Comparison of ENCODE assay signal across 8 cellular contexts in the genomic region with DNA sequence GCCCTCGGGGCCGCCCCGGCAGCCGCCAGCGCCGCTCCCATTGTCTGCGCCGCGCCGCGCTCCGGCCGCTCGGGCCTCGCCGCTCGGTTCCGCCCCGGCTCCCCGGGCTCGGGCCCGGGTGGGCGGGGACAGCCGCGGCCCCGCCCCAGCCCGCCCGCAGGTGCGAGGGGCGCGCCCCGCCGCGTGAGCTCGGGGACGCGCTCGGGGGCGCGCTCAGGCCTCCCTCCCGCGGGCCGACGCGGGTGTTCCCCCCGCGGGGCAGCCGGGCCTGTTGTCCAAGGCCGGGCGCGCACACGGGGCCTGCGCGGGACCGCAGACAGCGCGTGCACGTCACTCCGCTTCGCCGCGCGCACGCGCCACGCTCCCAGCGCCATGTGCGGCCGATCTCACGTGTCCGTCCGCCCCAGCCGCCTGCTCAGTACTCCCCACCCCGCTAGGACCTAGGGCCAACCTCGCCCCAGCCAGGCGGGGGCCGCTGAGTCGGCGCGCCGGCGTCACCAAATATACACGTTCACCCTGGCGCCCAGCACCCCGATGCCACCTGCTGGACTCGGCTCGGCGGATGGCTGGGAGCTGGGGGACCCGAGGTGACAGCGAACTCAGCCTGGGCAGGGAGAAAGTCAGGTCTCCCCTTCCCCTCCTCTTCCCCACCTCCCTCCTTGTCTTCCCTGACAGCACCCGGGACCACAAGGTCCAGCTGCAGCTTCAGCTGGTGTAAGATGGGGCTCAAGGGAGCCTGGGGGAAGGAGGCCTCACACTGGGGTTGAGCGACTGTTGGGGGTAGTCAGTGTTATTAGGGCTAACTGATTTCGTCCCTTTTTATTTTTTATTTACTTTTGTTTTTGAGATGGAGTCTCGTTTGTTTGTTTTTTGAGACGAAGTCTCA. TPM values are rescaled to one million over a fixed set of nuclear protein-coding genes. Genes with fewer than 3 reads are reported as not detected.
DNase-seq lines count a peak whose midpoint lies in the region; ATAC-seq lines count a peak whose summit lies in the region.

No MANE protein-coding gene starts in this region.

- CTCF ChIA-PET in CD4-positive, alpha-beta memory T cell (lab: Charles Lee; ENCODE audit: partially characterized antibody): interaction anchor here (0.9 to 19.9 kb wide), 8 partner anchors 10 to 204 kb away, joined by 3 to 596 read pairs (median 6); a partner anchor contains a TSS

- peak overlapping the region in 1 of 2 donors; percentile 67 for H3K4me3 ChIP-seq in CD4-positive, alpha-beta memory T cell (ENCODE audit: low read length in 2 of 2)
- H3K4me3 ChIP-seq in ectodermal cell (ENCODE audit: insufficient read depth, low read depth, low read length): peak overlapping the region; percentile 80

- intact Hi-C loops in CD4-positive, alpha-beta memory T cell (cut with micrococcal nuclease): loop anchor here (1.0 kb wide), 1 partner anchor 28 kb away; a partner anchor contains a TSS

- peak; percentile 68 for ATAC-seq in GM19324 (IDR thresholded peaks at IDR 0.05; ENCODE audit: low FRiP score, unreplicated experiment)
- ATAC-seq in HG03442 (IDR thresholded peaks at IDR 0.05; ENCODE audit: unreplicated experiment): peak; percentile 66

- no peaks in the 10 kb centered on the region for H3K9me3 ChIP-seq in CD4-positive, alpha-beta memory T cell (ENCODE audit: control insufficient read depth in 1 of 2, low read length in 2 of 2)
- H3K9me3 ChIP-seq in ectodermal cell (ENCODE audit: control insufficient read depth, low read length): no peaks in the 10 kb centered on the region

- POLR2A ChIA-PET in CD4-positive, alpha-beta memory T cell (lab: Charles Lee; ENCODE audit: partially characterized antibody): interaction anchor here (0.9 to 13.6 kb wide), 7 partner anchors 18 to 206 kb away, joined by 3 to 424 read pairs (median 5); a partner anchor contains a TSS

- H3K4me1 ChIP-seq in CD4-positive, alpha-beta memory T cell (ENCODE audit: insufficient read depth, low read length): peaks cover 43% of the 10 kb centered on the region
- H3K4me1 ChIP-seq in ectodermal cell (ENCODE audit: control insufficient read depth, insufficient read depth, low read length): peaks cover 14% of the 10 kb centered on the region

- peak; percentile 78 to 89 (median 81) for DNase-seq in CD4-positive, alpha-beta memory T cell
- DNase-seq in NCI-H69 (lab: John Stamatoyannopoulos, UW): peak; percentile 98
- peak; percentile 83 to 87 for DNase-seq in activated CD4-positive, alpha-beta T cell treated with anti-CD3 and anti-CD28 coated beads, Interleukin-2, amount 50 U/mL, for 48 hours
- peak; percentile 92 to 97 for DNase-seq in lung microvascular endothelial cell (ENCODE audit: low read depth in 2 of 2)
- DNase-seq in stimulated activated CD4-positive, alpha-beta T cell treated with anti-CD3 and anti-CD28 coated beads, TNF-alpha, amount 100 ng/mL, for 48 hours (ENCODE audit: low read depth in 3 of 3): peak; percentile 68 to 77 (median 74)

- 3% methylated on average over 94 to 95 of the region's 95 CpGs for WGBS in ectodermal cell, 2 experiments

- peaks cover 0 to 11% of the 10 kb centered on the region in 2 donors for H3K36me3 Mint-ChIP-seq in CD4-positive, alpha-beta memory T cell

- peak overlapping the region; percentile 60 to 86 (median 80) for H3K4me3 Mint-ChIP-seq in CD4-positive, alpha-beta memory T cell

- H3K27ac ChIP-seq in CD4-positive, alpha-beta memory T cell (ENCODE audit: low read depth, low read length): peak overlapping the region; percentile 90
- peak overlapping the region; percentile 2 for H3K27ac ChIP-seq in ectodermal cell (ENCODE audit: insufficient read depth, low read depth, low read length, poor library complexity, severe bottlenecking)

- no peaks in the 10 kb centered on the region for H3K9me3 Mint-ChIP-seq in CD4-positive, alpha-beta memory T cell

- peaks cover 14 to 44% (median 32%) of the 10 kb centered on the region in 4 donors for H3K4me1 Mint-ChIP-seq in CD4-positive, alpha-beta memory T cell

- H3K27ac Mint-ChIP-seq in CD4-positive, alpha-beta memory T cell: peak overlapping the region; percentile 81 to 90 (median 86)

- H3K36me3 ChIP-seq in CD4-positive, alpha-beta memory T cell (ENCODE audit: insufficient read depth, low read length): peaks cover 4% of the 10 kb centered on the region
- H3K36me3 ChIP-seq in ectodermal cell (ENCODE audit: control insufficient read depth, insufficient read depth, low read length): no peaks in the 10 kb centered on the region

- no peaks in the 10 kb centered on the region for H3K27me3 ChIP-seq in CD4-positive, alpha-beta memory T cell (ENCODE audit: insufficient read depth, low read length)
- H3K27me3 ChIP-seq in ectodermal cell (ENCODE audit: control insufficient read depth, insufficient read depth, low read length, poor library complexity, severe bottlenecking): no peaks in the 10 kb centered on the region

- no peaks in the 10 kb centered on the region for H3K27me3 Mint-ChIP-seq in CD4-positive, alpha-beta memory T cell

RNA-seq across cellular contexts. Expression of a gene that starts 14.3 kb away (rescaled TPM):
- total RNA-seq in CD4-positive, alpha-beta memory T cell: 1 to 10 TPM; 3.6 to 6.3 TPM
- polyA plus RNA-seq in CD4-positive, alpha-beta memory T cell: under 1 TPM; 0.16 to 0.50 TPM
- polyA plus RNA-seq in ectodermal cell (2013, experiment 1 of 4): 2.1 TPM
- polyA plus RNA-seq in ectodermal cell (2013, experiment 2 of 4): 2.2 TPM
- polyA plus RNA-seq in ectodermal cell (2013, experiment 3 of 4): 1.5 TPM
- polyA plus RNA-seq in ectodermal cell (2013, experiment 4 of 4): 2.8 TPM
- total RNA-seq in lung microvascular endothelial cell: 19.4 and 27.8 TPM in 2 replicates

RNA-seq across cellular contexts. Expression of a gene that starts 28.3 kb away (rescaled TPM):
- 100 to 1,000 TPM; 123 to 131 TPM for total RNA-seq in CD4-positive, alpha-beta memory T cell
- polyA plus RNA-seq in CD4-positive, alpha-beta memory T cell: 10 to 100 TPM; 27.9 to 67.8 TPM
- 47.0 TPM for polyA plus RNA-seq in ectodermal cell (2013, experiment 1 of 4)
- 48.7 TPM for polyA plus RNA-seq in ectodermal cell (2013, experiment 2 of 4)
- polyA plus RNA-seq in ectodermal cell (2013, experiment 3 of 4): 50.8 TPM
- polyA plus RNA-seq in ectodermal cell (2013, experiment 4 of 4): 56.8 TPM
- 27.0 and 37.5 TPM in 2 replicates for total RNA-seq in lung microvascular endothelial cell

RNA-seq across cellular contexts. Expression of a gene that starts 59.7 kb away (rescaled TPM):
- total RNA-seq in CD4-positive, alpha-beta memory T cell: not detected
- not detected for polyA plus RNA-seq in CD4-positive, alpha-beta memory T cell
- polyA plus RNA-seq in ectodermal cell (2013, experiment 1 of 4): not detected
- polyA plus RNA-seq in ectodermal cell (2013, experiment 2 of 4): not detected
- polyA plus RNA-seq in ectodermal cell (2013, experiment 3 of 4): not detected
- not detected for polyA plus RNA-seq in ectodermal cell (2013, experiment 4 of 4)
- not detected in 2 replicates for total RNA-seq in lung microvascular endothelial cell
